ENCODE assay signal across 22 cellular contexts in the genomic region with DNA sequence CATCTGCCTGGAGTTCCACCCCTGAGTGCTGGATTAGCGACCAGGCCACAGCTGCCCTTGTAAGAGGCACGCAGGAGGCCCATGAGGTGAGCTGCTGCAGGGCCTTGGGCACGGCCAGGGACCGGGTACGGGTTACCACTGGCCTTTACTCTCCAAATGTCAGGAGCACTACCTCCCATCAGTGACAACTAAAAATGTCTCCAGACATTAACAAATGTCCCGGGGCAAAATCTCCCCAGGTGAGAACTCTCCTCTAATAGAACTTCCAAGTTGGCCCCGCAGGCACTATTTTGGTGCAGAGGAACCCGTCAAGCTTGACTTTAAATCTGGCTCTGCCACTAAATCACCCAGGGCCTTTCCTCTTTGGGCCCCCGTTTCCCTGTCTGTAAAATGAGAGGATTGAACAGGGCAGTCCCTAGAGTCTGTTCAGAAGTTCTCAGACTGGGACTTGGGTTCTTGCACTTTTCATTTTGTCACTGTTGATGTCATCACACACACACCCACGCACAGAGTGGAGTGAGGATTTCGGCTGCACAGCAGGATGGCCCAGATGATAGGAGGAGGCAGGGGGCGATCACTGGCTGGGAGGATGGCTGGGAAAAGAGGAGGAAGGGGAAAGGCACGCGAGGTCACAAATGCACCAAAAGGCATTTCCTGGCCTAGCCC. TPM values are rescaled to one million over a fixed set of nuclear protein-coding genes. Genes with fewer than 3 reads are reported as not detected.
DNase-seq lines count a peak whose midpoint lies in the region; ATAC-seq and TF ChIP-seq lines count a peak whose summit lies in the region.
"Had no signal": no experiment of that assay in that cellular context is flagged by ENCODE, and none has a peak within 500 bp of the region (broad histone marks: within the 10 kb centered on the region; RNA-seq: fewer than 3 reads in every experiment).

No MANE protein-coding gene starts in this region.

- peak overlapping the region; percentile 35 for H3K4me3 Mint-ChIP-seq in type B pancreatic cell
- H3K4me3 Mint-ChIP-seq: CD14-positive monocyte, HFFc6 had no signal

- peaks cover 16% of the 10 kb centered on the region for H3K4me1 Mint-ChIP-seq in type B pancreatic cell (ENCODE audit: unreplicated experiment)

- ATAC-seq in HG02571 (IDR thresholded peaks at IDR 0.05; ENCODE audit: unreplicated experiment) = no peak
- ATAC-seq: GM12878 had no signal

- H3K27me3 Mint-ChIP-seq in type B pancreatic cell = peaks cover 37% of the 10 kb centered on the region

- no peak for TF ChIP-seq POLR2A in NB4 (IDR thresholded peaks at IDR 0.05; ENCODE audit: extremely low read depth, insufficient read length)

- DNase-seq in activated CD4-positive, alpha-beta T cell treated with anti-CD3 and anti-CD28 coated beads for 48 hours = peak; percentile 25
- DNase-seq in activated CD4-positive, alpha-beta T cell treated with anti-CD3 and anti-CD28 coated beads for 1 hour = no peak
- DNase-seq in NB4 (ENCODE audit: low read depth) = peak; percentile 48
- DNase-seq in islet precursor cell = peak; percentile 75
- no peak for DNase-seq in type B pancreatic cell (ENCODE audit: extremely low spot score, unreplicated experiment)
- no peak for DNase-seq in NCI-H1105 (lab: John Stamatoyannopoulos, UW)
- DNase-seq in NCI-H187 treated with DMSO at 0.1 percent for 48 hours (lab: John Stamatoyannopoulos, UW) = no peak
- DNase-seq: 8988T, COR-L47, HFFc6, MG63, NCI-H1105 treated with DMSO at 0.1 percent for 48 hours, NCI-H187, NCI-H2171, NCI-H510A, NCI-H82, Peyer's patch, Right ventricle myocardium superior had no signal

- no peak overlapping the region for H3K27ac Mint-ChIP-seq in type B pancreatic cell
- H3K27ac Mint-ChIP-seq: CD14-positive monocyte, HFFc6 had no signal

- no peak for TF ChIP-seq CTCF in NB4 (IDR thresholded peaks at IDR 0.05; ENCODE audit: low read depth, low read length)
- no peak for TF ChIP-seq CTCF in type B pancreatic cell (conservative IDR thresholded peaks at IDR 0.05)

- H3K4me3 ChIP-seq in NB4 (ENCODE audit: low read depth, low read length) = no peak overlapping the region
- H3K4me3 ChIP-seq: GM12878, MG63, Peyer's patch had no signal

- no peaks in the 10 kb centered on the region for H3K9me3 Mint-ChIP-seq in type B pancreatic cell
- H3K9me3 Mint-ChIP-seq: HFFc6 had no signal

- no peaks in the 10 kb centered on the region for H3K36me3 Mint-ChIP-seq in type B pancreatic cell
- H3K36me3 Mint-ChIP-seq: CD14-positive monocyte had no signal

RNA-seq across cellular contexts. Expression of a gene that starts 24.5 kb away (rescaled TPM):
- 3.5 and 4.5 TPM in 2 replicates for total RNA-seq in type B pancreatic cell (ENCODE audit: low replicate concordance)

RNA-seq across cellular contexts. Expression of a gene that starts 25.1 kb away (rescaled TPM):
- not detected in 2 replicates for total RNA-seq in type B pancreatic cell (ENCODE audit: low replicate concordance)
- total RNA-seq: G401, GM12878, HFFc6, Peyer's patch, Right ventricle myocardium superior had no signal

Comparison
In these comparisons a context has a peak if more than half of its experiments do, and no peak if none do; other contexts are left out.
1. DNase-seq: peak in activated CD4-positive, alpha-beta T cell treated with anti-CD3 and anti-CD28 coated beads for 48 hours (single experiment), NB4 (single experiment) and islet precursor cell (single experiment); none in activated CD4-positive, alpha-beta T cell treated with anti-CD3 and anti-CD28 coated beads for 1 hour (single experiment), type B pancreatic cell (single experiment), NCI-H1105 (single experiment) and NCI-H187 treated with DMSO at 0.1 percent for 48 hours (single experiment).